Comparison of ENCODE assay signal across 21 cellular contexts in the genomic region with DNA sequence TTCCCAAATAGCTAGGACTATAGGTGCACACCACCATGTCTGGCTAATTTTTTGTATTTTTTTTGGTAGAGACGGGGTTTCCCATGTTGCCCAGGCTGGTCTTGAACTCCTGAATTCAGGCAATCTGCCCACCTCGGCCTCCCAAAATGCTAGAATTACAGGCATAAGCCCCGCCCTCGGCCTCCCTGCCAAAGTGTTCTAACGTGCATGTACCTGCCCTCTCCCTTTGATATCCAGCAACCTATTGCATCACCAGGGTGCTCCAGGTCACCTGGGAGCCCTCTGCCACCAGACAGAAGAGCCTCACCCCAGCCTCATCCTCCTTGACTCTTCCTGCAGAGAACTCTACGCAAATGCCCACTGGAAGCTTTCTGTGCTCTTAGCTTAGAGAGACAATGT. TPM values are rescaled to one million over a fixed set of nuclear protein-coding genes. Genes with fewer than 3 reads are reported as not detected.
DNase-seq lines count a peak whose midpoint lies in the region; ATAC-seq and TF ChIP-seq lines count a peak whose summit lies in the region.
"Had no signal": no experiment of that assay in that cellular context is flagged by ENCODE, and none has a peak within 500 bp of the region (broad histone marks: within the 10 kb centered on the region; RNA-seq: fewer than 3 reads in every experiment).

No MANE protein-coding gene starts in this region.

- peaks cover 17% of the 10 kb centered on the region for H3K27me3 ChIP-seq in foreskin keratinocyte

- H3K4me3 Mint-ChIP-seq in T-helper 1 cell treated with Interleukin-12 subunit alpha and Interleukin-12 subunit beta and Interleukin-4 antibody, amounts not matched to agents 30 μg/mL and 1 μg/mL, for 36 hours, result peak overlapping the region; percentile 11
- H3K4me3 Mint-ChIP-seq: activated CD8-positive, alpha-beta T cell treated with anti-CD3 and anti-CD28 coated beads, Interleukin-2, amount 10 ng/mL, durations not matched to agents 7 days and 5 days; activated T-cell treated with anti-CD3 and anti-CD28 coated beads, Interleukin-2, amount 50 U/mL, for 72 hours; stimulated activated naive B cell treated with anti-CD40 and anti-IgM and Interleukin-4, amounts not matched to agents 10 μg/mL and 1 μg/mL and 100 μg/mL, for 72 hours had no signal

- no peaks in the 10 kb centered on the region for H3K36me3 Mint-ChIP-seq in T-helper 1 cell treated with Interleukin-12 subunit alpha and Interleukin-12 subunit beta and Interleukin-4 antibody, amounts not matched to agents 30 μg/mL and 1 μg/mL, for 36 hours (ENCODE audit: low read depth)
- H3K36me3 Mint-ChIP-seq: CD8-positive, alpha-beta memory T cell; stimulated activated naive B cell treated with anti-CD40 and anti-IgM and Interleukin-4, amounts not matched to agents 10 μg/mL and 1 μg/mL and 100 μg/mL, for 72 hours had no signal

- H3K9me3 Mint-ChIP-seq in T-helper 1 cell treated with Interleukin-12 subunit alpha and Interleukin-12 subunit beta and Interleukin-4 antibody, amounts not matched to agents 30 μg/mL and 1 μg/mL, for 36 hours, result no peaks in the 10 kb centered on the region
- H3K9me3 Mint-ChIP-seq: activated T-cell treated with anti-CD3 and anti-CD28 coated beads, Interleukin-2, amount 50 U/mL, for 72 hours; CD8-positive, alpha-beta memory T cell; stimulated activated naive B cell treated with anti-CD40 and anti-IgM and Interleukin-4, amounts not matched to agents 10 μg/mL and 1 μg/mL and 100 μg/mL, for 72 hours had no signal

- H3K27ac Mint-ChIP-seq in T-helper 1 cell treated with Interleukin-12 subunit alpha and Interleukin-12 subunit beta and Interleukin-4 antibody, amounts not matched to agents 30 μg/mL and 1 μg/mL, for 36 hours, result no peak overlapping the region
- H3K27ac Mint-ChIP-seq: activated CD8-positive, alpha-beta T cell treated with anti-CD3 and anti-CD28 coated beads, Interleukin-2, amount 10 ng/mL, durations not matched to agents 7 days and 5 days; activated T-cell treated with anti-CD3 and anti-CD28 coated beads, Interleukin-2, amount 50 U/mL, for 72 hours; progenitor cell of endocrine pancreas; stimulated activated naive B cell treated with anti-CD40 and anti-IgM and Interleukin-4, amounts not matched to agents 10 μg/mL and 1 μg/mL and 100 μg/mL, for 72 hours had no signal

- H3K4me1 ChIP-seq in foreskin keratinocyte, result peaks cover 7% of the 10 kb centered on the region

- TF ChIP-seq CTCF in foreskin keratinocyte (conservative IDR thresholded peaks at IDR 0.05), result no peak

- peaks cover 57% of the 10 kb centered on the region for H3K27me3 Mint-ChIP-seq in T-helper 1 cell treated with Interleukin-12 subunit alpha and Interleukin-12 subunit beta and Interleukin-4 antibody, amounts not matched to agents 30 μg/mL and 1 μg/mL, for 36 hours (ENCODE audit: low read depth)

- H3K27ac ChIP-seq in foreskin keratinocyte (no peak overlapping the region), substantia nigra (ENCODE audit: low read depth, low read length, poor library complexity, severe bottlenecking) (peak overlapping the region; percentile 12)

- DNase-seq in T-helper 1 cell (no peak), NCI-H2196 treated with DMSO at 0.1 percent for 48 hours (lab: John Stamatoyannopoulos, UW; ENCODE audit: unreplicated experiment) (peak; percentile 9), foreskin keratinocyte (peak; percentile 21 to 48), substantia nigra (lab: John Stamatoyannopoulos, UW) (no peak), A172 (ENCODE audit: low spot score) (no peak)
- no peak for DNase-seq in stimulated activated CD4-positive, alpha-beta T cell treated with anti-CD3 and anti-CD28 coated beads, Interleukin-4, amount 100 ng/mL, for 1 hour
- DNase-seq: ACHN; activated CD8-positive, alpha-beta T cell treated with anti-CD3 and anti-CD28 coated beads, Interleukin-2, amount 10 ng/mL, durations not matched to agents 7 days and 5 days; activated T-cell treated with anti-CD3 and anti-CD28 coated beads, Interleukin-2, amount 50 U/mL, for 72 hours; CD8-positive, alpha-beta memory T cell; central memory CD4-positive, alpha-beta T cell; effector CD8-positive, alpha-beta T cell; GDM1; HCEC 1CT; NCI-H187 treated with DMSO at 0.1 percent for 48 hours; NCI-H748 treated with DMSO at 0.1 percent for 48 hours; stimulated activated naive B cell treated with anti-CD40 and anti-IgM and Interleukin-4, amounts not matched to agents 10 μg/mL and 1 μg/mL and 100 μg/mL, for 72 hours had no signal

- ATAC-seq in foreskin keratinocyte (no peak), GM21825 (IDR thresholded peaks at IDR 0.05; ENCODE audit: unreplicated experiment) (no peak)
- ATAC-seq: activated CD8-positive, alpha-beta T cell treated with anti-CD3 and anti-CD28 coated beads, Interleukin-2, amount 10 ng/mL, durations not matched to agents 7 days and 5 days; activated T-cell treated with anti-CD3 and anti-CD28 coated beads, Interleukin-2, amount 50 U/mL, for 72 hours; Panc1; stimulated activated naive B cell treated with anti-CD40 and anti-IgM and Interleukin-4, amounts not matched to agents 10 μg/mL and 1 μg/mL and 100 μg/mL, for 72 hours had no signal

- peaks cover 12% of the 10 kb centered on the region for H3K4me1 Mint-ChIP-seq in T-helper 1 cell treated with Interleukin-12 subunit alpha and Interleukin-12 subunit beta and Interleukin-4 antibody, amounts not matched to agents 30 μg/mL and 1 μg/mL, for 36 hours (ENCODE audit: low read depth)
- H3K4me1 Mint-ChIP-seq: stimulated activated naive B cell treated with anti-CD40 and anti-IgM and Interleukin-4, amounts not matched to agents 10 μg/mL and 1 μg/mL and 100 μg/mL, for 72 hours had no signal

RNA-seq across cellular contexts. Expression of gene EML1, which starts 2.2 kb away (rescaled TPM):
- 3.7 and 7.4 TPM in 2 replicates for total RNA-seq in foreskin keratinocyte
- 1.1 and 2.2 TPM in 2 replicates for polyA plus RNA-seq in foreskin keratinocyte
- total RNA-seq in A172 (2014; rRNA removed; shearing (Covaris generic)), result 6.9 and 12.7 TPM in 2 replicates
- total RNA-seq: activated CD8-positive, alpha-beta T cell treated with anti-CD3 and anti-CD28 coated beads, Interleukin-2, amount 10 ng/mL, durations not matched to agents 7 days and 5 days had no signal
- polyA plus RNA-seq: CD8-positive, alpha-beta memory T cell had no signal

Comparison
In these comparisons a context has a peak if more than half of its experiments do, and no peak if none do; other contexts are left out.
1. DNase-seq: peak in NCI-H2196 treated with DMSO at 0.1 percent for 48 hours (single experiment) and foreskin keratinocyte (2 of 2); none in T-helper 1 cell (0 of 5), substantia nigra (0 of 49), A172 (single experiment) and stimulated activated CD4-positive, alpha-beta T cell treated with anti-CD3 and anti-CD28 coated beads, Interleukin-4, amount 100 ng/mL, for 1 hour (single experiment).